Comparison of ENCODE assay signal across 18 cellular contexts in the genomic region with DNA sequence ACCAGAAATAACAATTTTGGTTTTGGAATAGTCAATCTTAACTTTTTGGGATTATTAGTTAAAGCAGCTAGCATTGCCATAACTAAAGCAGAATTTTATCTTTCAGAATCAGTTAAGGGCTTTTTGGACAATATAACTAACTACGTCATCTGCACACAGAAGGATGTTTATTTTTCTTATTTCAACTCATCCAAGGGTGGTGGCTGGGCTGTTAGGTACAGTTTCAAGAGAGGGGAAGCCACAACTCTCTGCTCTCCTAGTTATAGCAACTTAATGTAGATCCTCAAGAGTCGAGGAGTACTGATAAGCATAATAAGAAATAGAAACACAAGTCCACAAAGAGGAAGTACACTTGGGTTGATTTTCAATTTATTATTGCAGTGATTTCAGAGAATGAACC.
DNase-seq lines count a peak whose midpoint lies in the region; ATAC-seq, FAIRE-seq and TF ChIP-seq lines count a peak whose summit lies in the region.
"Had no signal": no experiment of that assay in that cellular context is flagged by ENCODE, and none has a peak within 500 bp of the region (broad histone marks: within the 10 kb centered on the region; RNA-seq: fewer than 3 reads in every experiment).

No MANE protein-coding gene starts in this region.

- no peaks in the 10 kb centered on the region for H3K27me3 Mint-ChIP-seq in stimulated activated naive CD8-positive, alpha-beta T cell treated with anti-CD3 and anti-CD28 coated beads, Interleukin-15, amount 100 ng/mL, for 72 hours

- no peak for FAIRE-seq in endothelial cell of umbilical vein (lab: Jason Lieb, UNC)
- FAIRE-seq: D721Med had no signal

- H2AFZ ChIP-seq in endothelial cell of umbilical vein (ENCODE audit: low read depth, low read length): no peak overlapping the region

- H3K27me3 ChIP-seq in SJSA1 (replicated peaks) (no peaks in the 10 kb centered on the region), endothelial cell of umbilical vein (ENCODE audit: control insufficient read depth in 2 of 2, insufficient read depth in 2 of 2, low read length in 2 of 2) (no peaks in the 10 kb centered on the region)
- H3K27me3 ChIP-seq: suprapubic skin had no signal

- DNase-seq in stimulated activated naive CD8-positive, alpha-beta T cell treated with anti-CD3 and anti-CD28 coated beads, Interleukin-15, amount 100 ng/mL, for 72 hours: no peak
- DNase-seq in stimulated activated naive CD8-positive, alpha-beta T cell treated with anti-CD3 and anti-CD28 coated beads, Interleukin-15, Interleukin-2, amounts not matched to agents 100 U/mL and 50 U/mL, for 24 hours: no peak
- DNase-seq in SJSA1 (ENCODE audit: low read depth in 1 of 2, low spot score in 2 of 2) (peak; percentile 56 to 82), endothelial cell of umbilical vein (ENCODE audit: low read depth, low spot score) (peak; percentile 66), SW 1271 (lab: John Stamatoyannopoulos, UW) (no peak), glomerular visceral epithelial cell (ENCODE audit: extremely low spot score) (no peak), activated gamma-delta T cell treated with Interleukin-2 at 50 U/mL for 16 hours (no peak)
- DNase-seq: activated CD8-positive, alpha-beta memory T cell treated with anti-CD3 and anti-CD28 coated beads, Interleukin-2, amount 10 ng/mL, durations not matched to agents 7 days and 5 days; Kasumi-1; naive B cell; NCI-H1417 treated with DMSO at 0.1 percent for 48 hours; stimulated activated CD4-positive, alpha-beta T cell treated with anti-CD3 and anti-CD28 coated beads, Interleukin-4, amount 100 ng/mL, for 24 hours had no signal

- peaks cover 44% of the 10 kb centered on the region for H3K4me1 Mint-ChIP-seq in stimulated activated naive CD8-positive, alpha-beta T cell treated with anti-CD3 and anti-CD28 coated beads, Interleukin-15, amount 100 ng/mL, for 72 hours
- H3K4me1 Mint-ChIP-seq: WTC11 had no signal

- H3K36me3 ChIP-seq in SJSA1: no peaks in the 10 kb centered on the region
- no peaks in the 10 kb centered on the region for H3K36me3 ChIP-seq in endothelial cell of umbilical vein (ENCODE audit: control insufficient read depth in 2 of 2, extremely low read depth in 1 of 2, insufficient read depth in 2 of 2, low read length in 2 of 2)
- H3K36me3 ChIP-seq: suprapubic skin had no signal

- no peak overlapping the region for H3K9ac ChIP-seq in endothelial cell of umbilical vein (replicated peaks; ENCODE audit: extremely low read depth, insufficient read depth, low read length)

- H3K9me3 ChIP-seq in SJSA1 (replicated peaks): no peaks in the 10 kb centered on the region
- H3K9me3 ChIP-seq in endothelial cell of umbilical vein (replicated peaks; ENCODE audit: control insufficient read depth, insufficient read depth, low read length): no peaks in the 10 kb centered on the region
- H3K9me3 ChIP-seq: suprapubic skin had no signal

- peak overlapping the region in 1 of 2 donors; percentile 49 for H3K4me3 Mint-ChIP-seq in stimulated activated naive CD8-positive, alpha-beta T cell treated with anti-CD3 and anti-CD28 coated beads, Interleukin-15, amount 100 ng/mL, for 72 hours
- H3K4me3 Mint-ChIP-seq: activated CD8-positive, alpha-beta memory T cell treated with anti-CD3 and anti-CD28 coated beads, Interleukin-2, amount 10 ng/mL, durations not matched to agents 7 days and 5 days; naive B cell; WTC11 had no signal

- no peaks in the 10 kb centered on the region for H3K9me3 Mint-ChIP-seq in stimulated activated naive CD8-positive, alpha-beta T cell treated with anti-CD3 and anti-CD28 coated beads, Interleukin-15, amount 100 ng/mL, for 72 hours
- H3K9me3 Mint-ChIP-seq: naive B cell had no signal

- H3K4me3 ChIP-seq in SJSA1: no peak overlapping the region
- no peak overlapping the region for H3K4me3 ChIP-seq in endothelial cell of umbilical vein (replicated peaks in 1 of 3; ENCODE audit: insufficient read depth in 1 of 3, low read depth in 1 of 3, low read length in 3 of 3)
- H3K4me3 ChIP-seq: coronary artery, lung, suprapubic skin had no signal

- BruUV-seq in endothelial cell of umbilical vein (replicated peaks; lab: Mats Ljungman, UMichigan): no TSS peak

- no peaks in the 10 kb centered on the region for H3K9me1 ChIP-seq in endothelial cell of umbilical vein (replicated peaks; ENCODE audit: control insufficient read depth, extremely low read depth, insufficient read depth, low read length)

- ATAC-seq in stimulated activated naive CD8-positive, alpha-beta T cell treated with anti-CD3 and anti-CD28 coated beads, Interleukin-15, amount 100 ng/mL, for 72 hours: peak; percentile 63
- no peak for ATAC-seq in stimulated activated naive CD8-positive, alpha-beta T cell treated with anti-CD3 and anti-CD28 coated beads, Interleukin-15, Interleukin-2, amounts not matched to agents 100 U/mL and 50 U/mL, for 24 hours
- no peak for ATAC-seq in HG03439 (IDR thresholded peaks at IDR 0.05; ENCODE audit: unreplicated experiment)
- ATAC-seq: activated CD8-positive, alpha-beta memory T cell treated with anti-CD3 and anti-CD28 coated beads, Interleukin-2, amount 10 ng/mL, durations not matched to agents 7 days and 5 days; WTC11 had no signal

- no peaks in the 10 kb centered on the region for H4K20me1 ChIP-seq in endothelial cell of umbilical vein (replicated peaks; ENCODE audit: control insufficient read depth, extremely low read depth, insufficient read depth, low read length)

- POLR2A ChIA-PET in endothelial cell of umbilical vein (lab: Charles Lee): no interaction called here

- TF ChIP-seq CTCF in endothelial cell of umbilical vein (IDR thresholded peaks at IDR 0.05; ENCODE audit: extremely low read depth in 1 of 2, insufficient read depth in 1 of 2, low read depth in 1 of 2, low read length in 2 of 2): no peak

- TF ChIP-seq POLR2A in endothelial cell of umbilical vein (IDR thresholded peaks at IDR 0.05; ENCODE audit: low read depth, low read length): no peak

- H3K79me2 ChIP-seq in endothelial cell of umbilical vein (ENCODE audit: control insufficient read depth, insufficient read depth, low read length): no peaks in the 10 kb centered on the region

- H3K27ac ChIP-seq in SJSA1 (peak overlapping the region; percentile 89), endothelial cell of umbilical vein (ENCODE audit: insufficient read depth, low read depth, low read length) (peak overlapping the region; percentile 96)
- H3K27ac ChIP-seq: coronary artery, suprapubic skin had no signal

- H3K4me2 ChIP-seq in endothelial cell of umbilical vein (ENCODE audit: insufficient read depth, low read length): peak overlapping the region; percentile 5

- H3K4me1 ChIP-seq in SJSA1 (replicated peaks): peaks cover 50% of the 10 kb centered on the region
- H3K4me1 ChIP-seq in endothelial cell of umbilical vein (ENCODE audit: control insufficient read depth, extremely low read depth, insufficient read depth, low read length): peaks cover 53% of the 10 kb centered on the region

- dilution Hi-C loops in endothelial cell of umbilical vein (cut with MboI; ENCODE audit: extremely low pct_ligation_motif_present, low sequenced_read_pairs): no loop called here

- H3K27ac Mint-ChIP-seq in stimulated activated naive CD8-positive, alpha-beta T cell treated with anti-CD3 and anti-CD28 coated beads, Interleukin-15, amount 100 ng/mL, for 72 hours: no peak overlapping the region
- H3K27ac Mint-ChIP-seq: activated CD8-positive, alpha-beta memory T cell treated with anti-CD3 and anti-CD28 coated beads, Interleukin-2, amount 10 ng/mL, durations not matched to agents 7 days and 5 days; naive B cell; WTC11 had no signal

- CTCF ChIA-PET in endothelial cell of umbilical vein (lab: Charles Lee): interaction anchor here (1.9 kb wide), 1 partner anchor 232 kb away, joined by 5 read pairs; no protein-coding TSS in a partner anchor

- intact Hi-C loops in endothelial cell of umbilical vein (cut with micrococcal nuclease): no loop called here

TF ChIP-seq in endothelial cell of umbilical vein, 7 proteins besides CTCF, POLR2A, EP300 and RAD21:
- TF ChIP-seq MYC (IDR thresholded peaks at IDR 0.05; ENCODE audit: low read depth, low read length) (no peak), JUN (IDR thresholded peaks at IDR 0.05; ENCODE audit: borderline replicate concordance, insufficient read depth, insufficient read length, low read depth) (peak; percentile 4), GATA2 (IDR thresholded peaks at IDR 0.05; ENCODE audit: insufficient read depth, insufficient read length, low read depth, low read length) (peak; percentile 36), EZH2 (IDR thresholded peaks at IDR 0.05; ENCODE audit: borderline replicate concordance, low read depth, low read length, severe bottlenecking) (no peak), POLR2AphosphoS5 (IDR thresholded peaks at IDR 0.05; ENCODE audit: insufficient read depth, low read depth, low read length) (no peak)
TF ChIP-seq in endothelial cell of umbilical vein: peak in this region for 2.

Comparison
In these comparisons a context has a peak if more than half of its experiments do, and no peak if none do; other contexts are left out.
1. DNase-seq: peak in SJSA1 (2 of 2) and endothelial cell of umbilical vein (single experiment); none in stimulated activated naive CD8-positive, alpha-beta T cell treated with anti-CD3 and anti-CD28 coated beads, Interleukin-15, amount 100 ng/mL, for 72 hours (0 of 2), stimulated activated naive CD8-positive, alpha-beta T cell treated with anti-CD3 and anti-CD28 coated beads, Interleukin-15, Interleukin-2, amounts not matched to agents 100 U/mL and 50 U/mL, for 24 hours (single experiment), SW 1271 (0 of 2), glomerular visceral epithelial cell (single experiment) and activated gamma-delta T cell treated with Interleukin-2 at 50 U/mL for 16 hours (single experiment).